Comparison of ENCODE assay signal across 14 cellular contexts in genomic region chr2:46184794-46185583, GRCh38.
DNase-seq lines count a peak whose midpoint lies in the region; ATAC-seq and TF ChIP-seq lines count a peak whose summit lies in the region.
"Had no signal": no experiment of that assay in that cellular context is flagged by ENCODE, and none has a peak within 500 bp of the region (broad histone marks: within the 10 kb centered on the region; RNA-seq: fewer than 3 reads in every experiment).

No MANE protein-coding gene starts in this region.

- POLR2A ChIA-PET in T-cell (lab: Charles Lee) = no interaction called here

- ATAC-seq in mucosa of descending colon = peak; percentile 27
- no peak for ATAC-seq in T-cell (replicated peaks in 1 of 4)
- ATAC-seq: activated CD4-positive, CD25-positive, alpha-beta regulatory T cell treated with anti-CD3 and anti-CD28 coated beads, Interleukin-2, amount 50 U/mL, for 24 hours had no signal

- no peaks in the 10 kb centered on the region for H3K36me3 ChIP-seq in mucosa of descending colon (ENCODE audit: low read depth)

- no peaks in the 10 kb centered on the region for H3K27me3 Mint-ChIP-seq in T-cell

- TF ChIP-seq CTCF in GM12864 (IDR thresholded peaks at IDR 0.05; ENCODE audit: low read depth, low read length, missing control alignments) = peak; percentile 17
- TF ChIP-seq CTCF in mucosa of descending colon (IDR thresholded peaks at IDR 0.05) = no peak

- H3K36me3 Mint-ChIP-seq in T-cell = peaks cover 7% of the 10 kb centered on the region

- H3K4me1 ChIP-seq in mucosa of descending colon (ENCODE audit: low read depth) = peaks cover 9% of the 10 kb centered on the region

- no peak overlapping the region for H3K27ac Mint-ChIP-seq in T-cell
- H3K27ac Mint-ChIP-seq: activated T-helper 1 cell treated with anti-CD3 and anti-CD28 coated beads, Interleukin-12 subunit alpha, Interleukin-12 subunit beta, Interleukin-2, Interleukin-4 antibody, amounts not matched to agents 30 ng/mL and 10 ng/mL and 1 ng/mL, durations not matched to agents 14 hours and 24 hours and 36 hours had no signal

- no peak overlapping the region for H3K4me3 ChIP-seq in GM12864 (ENCODE audit: low read depth, low read length)
- H3K4me3 ChIP-seq in mucosa of descending colon = no peak overlapping the region
- H3K4me3 ChIP-seq: SK-N-MC had no signal

- no peak for DNase-seq in GM12864 (ENCODE audit: low read depth)
- peak; percentile 38 for DNase-seq in HuH-7 (ENCODE audit: low spot score)
- DNase-seq in cerebellar cortex (ENCODE audit: low spot score) = peak; percentile 16
- DNase-seq in mucosa of descending colon = no peak
- DNase-seq in NCI-H1436 treated with DMSO at 0.1 percent for 48 hours (lab: John Stamatoyannopoulos, UW) = no peak
- DNase-seq in NCI-H1694 (lab: John Stamatoyannopoulos, UW) = no peak
- DNase-seq in T-cell = no peak
- DNase-seq: anterior cingulate cortex; effector CD8-positive, alpha-beta T cell; GOT3; NCI-H2107 had no signal

- H3K9me3 ChIP-seq in mucosa of descending colon = no peaks in the 10 kb centered on the region

- intact Hi-C loops in mucosa of descending colon (cut with DNase I, micrococcal nuclease) = no loop called here

- peaks cover 10 to 18% (median 11%) of the 10 kb centered on the region in 3 donors for H3K4me1 Mint-ChIP-seq in T-cell

- H3K4me3 Mint-ChIP-seq in T-cell = peak overlapping the region in 1 of 3 donors; percentile 25
- H3K4me3 Mint-ChIP-seq: activated T-helper 1 cell treated with anti-CD3 and anti-CD28 coated beads, Interleukin-12 subunit alpha, Interleukin-12 subunit beta, Interleukin-2, Interleukin-4 antibody, amounts not matched to agents 30 ng/mL and 10 ng/mL and 1 ng/mL, durations not matched to agents 14 hours and 24 hours and 36 hours had no signal

- H3K9me3 Mint-ChIP-seq in T-cell = no peaks in the 10 kb centered on the region
- H3K9me3 Mint-ChIP-seq: activated T-helper 1 cell treated with anti-CD3 and anti-CD28 coated beads, Interleukin-12 subunit alpha, Interleukin-12 subunit beta, Interleukin-2, Interleukin-4 antibody, amounts not matched to agents 30 ng/mL and 10 ng/mL and 1 ng/mL, durations not matched to agents 14 hours and 24 hours and 36 hours had no signal

- CTCF ChIA-PET in T-cell (lab: Charles Lee) = interaction anchor here in 1 of 2 donors (0.6 kb wide), 1 partner anchor 92 kb away, joined by 5 read pairs; no protein-coding TSS in a partner anchor

Comparison
In these comparisons a context has a peak if more than half of its experiments do, and no peak if none do; other contexts are left out.
1. DNase-seq: peak in HuH-7 (single experiment) and cerebellar cortex (single experiment); none in GM12864 (single experiment), mucosa of descending colon (0 of 3), NCI-H1436 treated with DMSO at 0.1 percent for 48 hours (single experiment), NCI-H1694 (single experiment) and T-cell (0 of 34).